Comparison of ENCODE assay signal across 17 cellular contexts in the genomic region with DNA sequence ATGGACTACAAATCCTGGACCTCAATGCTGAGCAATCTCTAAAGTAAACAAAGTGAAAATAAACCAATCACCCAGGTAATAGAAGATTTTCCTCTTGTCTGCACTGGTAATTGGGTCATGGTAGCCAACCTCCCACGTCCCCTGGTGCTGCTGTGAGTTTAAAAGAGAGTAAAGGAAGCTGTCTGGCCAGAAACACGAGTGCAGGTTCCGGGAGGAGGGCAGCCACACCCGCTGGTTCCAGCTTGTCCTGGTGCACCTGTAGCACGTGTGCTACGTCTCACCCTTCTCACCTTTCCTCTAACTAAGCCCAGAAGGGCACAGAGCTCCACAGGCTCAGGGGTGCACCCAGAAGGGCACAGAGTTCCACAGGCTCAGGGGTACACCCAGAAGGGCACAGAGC. TPM values are rescaled to one million over a fixed set of nuclear protein-coding genes. Genes with fewer than 3 reads are reported as not detected.
DNase-seq lines count a peak whose midpoint lies in the region; ATAC-seq and TF ChIP-seq lines count a peak whose summit lies in the region.
"Had no signal": no experiment of that assay in that cellular context is flagged by ENCODE, and none has a peak within 500 bp of the region (broad histone marks: within the 10 kb centered on the region; RNA-seq: fewer than 3 reads in every experiment).

No MANE protein-coding gene starts in this region.

- H3K36me3 ChIP-seq in stomach = no peaks in the 10 kb centered on the region
- H3K36me3 ChIP-seq: gastroesophageal sphincter, uterus had no signal

- peak; percentile 47 for DNase-seq in activated naive CD4-positive, alpha-beta T cell treated with Interleukin-2 at 50 U/mL for 16 hours
- DNase-seq in activated naive CD4-positive, alpha-beta T cell treated with anti-CD3 and anti-CD28 coated beads for 36 hours = no peak
- DNase-seq in T-helper 9 cell (peak; percentile 21), stomach (peak; percentile 30), cortex of kidney (lab: John Stamatoyannopoulos, UW) (no peak), DMS53 treated with DMSO at 0.1 percent for 48 hours (lab: John Stamatoyannopoulos, UW; ENCODE audit: unreplicated experiment) (no peak)
- DNase-seq in activated CD4-positive, CD25-positive, alpha-beta regulatory T cell (lab: John Stamatoyannopoulos, UW) = no peak
- DNase-seq: H7, NCI-H187 treated with DMSO at 0.1 percent for 48 hours, right cardiac atrium, uterus had no signal

- peaks cover 0 to 12% (median 0%) of the 10 kb centered on the region in 3 donors for H3K27me3 ChIP-seq in stomach
- H3K27me3 ChIP-seq: uterus had no signal

- CTCF ChIA-PET in activated naive CD4-positive, alpha-beta T cell treated with anti-CD3 and anti-CD28 coated beads for 36 hours (lab: Charles Lee) = interaction anchor here (0.6 to 1.9 kb wide), 2 partner anchors 12 to 32 kb away, joined by 3 to 5 read pairs; no protein-coding TSS in a partner anchor

- TF ChIP-seq POLR2A in stomach (IDR thresholded peaks at IDR 0.05) = no peak

- intact Hi-C loops in activated naive CD4-positive, alpha-beta T cell treated with anti-CD3 and anti-CD28 coated beads for 36 hours (cut with micrococcal nuclease) = no loop called here
- intact Hi-C loops in stomach (cut with DNase I; ENCODE audit: low total_unique reads) = no loop called here

- H3K27ac ChIP-seq in stomach = peak overlapping the region in 1 of 5 donors; percentile 4
- H3K27ac ChIP-seq: coronary artery, gastroesophageal sphincter, uterus had no signal

- no peak overlapping the region for H3K4me3 Mint-ChIP-seq in activated naive CD4-positive, alpha-beta T cell treated with anti-CD3 and anti-CD28 coated beads for 36 hours
- H3K4me3 Mint-ChIP-seq: activated naive CD4-positive, alpha-beta T cell treated with anti-CD3 and anti-CD28 coated beads, Interleukin-2, amount 50 U/mL, for 24 hours; stimulated activated naive CD8-positive, alpha-beta T cell treated with anti-CD3 and anti-CD28 coated beads, Interleukin-15, Interleukin-2, amounts not matched to agents 100 ng/mL and 50 ng/mL, for 24 hours had no signal

- TF ChIP-seq CTCF in stomach (IDR thresholded peaks at IDR 0.05) = no peak

- WGBS in stomach, 5 donors = 22 to 50% (median 26%) methylated on average over 3 to 6 of the region's 6 CpGs

- H3K4me3 ChIP-seq in stomach = no peak overlapping the region
- H3K4me3 ChIP-seq: coronary artery, gastroesophageal sphincter, uterus had no signal

- H3K4me1 ChIP-seq in stomach = peaks cover under 1 to 18% (median 11%) of the 10 kb centered on the region in 4 donors
- H3K4me1 ChIP-seq: uterus had no signal

- no peak for TF ChIP-seq EP300 in stomach (IDR thresholded peaks at IDR 0.05)

- H3K27me3 Mint-ChIP-seq in activated naive CD4-positive, alpha-beta T cell treated with anti-CD3 and anti-CD28 coated beads for 36 hours (ENCODE audit: low read depth) = no peaks in the 10 kb centered on the region
- H3K27me3 Mint-ChIP-seq: activated naive CD4-positive, alpha-beta T cell treated with anti-CD3 and anti-CD28 coated beads, Interleukin-2, amount 50 U/mL, for 24 hours; stimulated activated naive CD8-positive, alpha-beta T cell treated with anti-CD3 and anti-CD28 coated beads, Interleukin-15, Interleukin-2, amounts not matched to agents 100 ng/mL and 50 ng/mL, for 24 hours had no signal

- no peak overlapping the region for H3K27ac Mint-ChIP-seq in activated naive CD4-positive, alpha-beta T cell treated with anti-CD3 and anti-CD28 coated beads for 36 hours
- H3K27ac Mint-ChIP-seq: stimulated activated naive CD8-positive, alpha-beta T cell treated with anti-CD3 and anti-CD28 coated beads, Interleukin-15, Interleukin-2, amounts not matched to agents 100 ng/mL and 50 ng/mL, for 24 hours had no signal

- H3K9me3 ChIP-seq in stomach = no peaks in the 10 kb centered on the region
- H3K9me3 ChIP-seq: uterus had no signal

- H3K9me3 Mint-ChIP-seq in activated naive CD4-positive, alpha-beta T cell treated with anti-CD3 and anti-CD28 coated beads for 36 hours = no peaks in the 10 kb centered on the region
- H3K9me3 Mint-ChIP-seq: activated naive CD4-positive, alpha-beta T cell treated with anti-CD3 and anti-CD28 coated beads, Interleukin-2, amount 50 U/mL, for 24 hours; stimulated activated naive CD8-positive, alpha-beta T cell treated with anti-CD3 and anti-CD28 coated beads, Interleukin-15, Interleukin-2, amounts not matched to agents 100 ng/mL and 50 ng/mL, for 24 hours had no signal

- peaks cover 48% of the 10 kb centered on the region for H3K4me1 Mint-ChIP-seq in activated naive CD4-positive, alpha-beta T cell treated with anti-CD3 and anti-CD28 coated beads for 36 hours (ENCODE audit: low read depth)

- ATAC-seq in esophagus mucosa = peak; percentile 60
- ATAC-seq: gastroesophageal sphincter, left lobe of liver, right cardiac atrium had no signal

- peaks cover 30% of the 10 kb centered on the region for H3K36me3 Mint-ChIP-seq in activated naive CD4-positive, alpha-beta T cell treated with anti-CD3 and anti-CD28 coated beads for 36 hours (ENCODE audit: low read depth)

RNA-seq across cellular contexts. Expression of gene CRACR2A, which starts 5.4 kb away (rescaled TPM):
- 10 to 100 TPM; 19.0 to 20.7 TPM for total RNA-seq in activated naive CD4-positive, alpha-beta T cell treated with anti-CD3 and anti-CD28 coated beads for 36 hours
- 3.0 TPM for total RNA-seq in esophagus mucosa
- total RNA-seq in stomach = 10 to 100 TPM in 1 of 5 donors, 1 to 10 TPM in 4; 1.8 to 66.6 (median 5.7) TPM
- 1 to 10 TPM in 1 of 3 donors, under 1 TPM in 2; 0.15 to 1.4 (median 0.75) TPM for polyA plus RNA-seq in stomach

Comparison
In these comparisons a context has a peak if more than half of its experiments do, and no peak if none do; other contexts are left out.
1. DNase-seq: peak in activated naive CD4-positive, alpha-beta T cell treated with Interleukin-2 at 50 U/mL for 16 hours (single experiment), T-helper 9 cell (single experiment) and stomach (single experiment); none in activated naive CD4-positive, alpha-beta T cell treated with anti-CD3 and anti-CD28 coated beads for 36 hours (single experiment), cortex of kidney (single experiment), DMS53 treated with DMSO at 0.1 percent for 48 hours (single experiment) and activated CD4-positive, CD25-positive, alpha-beta regulatory T cell (0 of 4).